ENCODE assay signal across 9 cellular contexts in genomic region chr16:1181715-1182671, GRCh38. TPM values are rescaled to one million over a fixed set of nuclear protein-coding genes. Genes with fewer than 3 reads are reported as not detected.
DNase-seq lines count a peak whose midpoint lies in the region; ATAC-seq and TF ChIP-seq lines count a peak whose summit lies in the region.
"Had no signal": no experiment of that assay in that cellular context is flagged by ENCODE, and none has a peak within 500 bp of the region (broad histone marks: within the 10 kb centered on the region; RNA-seq: fewer than 3 reads in every experiment).

No MANE protein-coding gene starts in this region.

- H3K4me3 ChIP-seq in RWPE2 (ENCODE audit: severe bottlenecking): no peak overlapping the region
- H3K4me3 ChIP-seq in foreskin fibroblast (ENCODE audit: low read depth in 1 of 2, low read length in 2 of 2): no peak overlapping the region
- H3K4me3 ChIP-seq in suprapubic skin: no peak overlapping the region

- H3K4me1 ChIP-seq in RWPE2 (ENCODE audit: insufficient read depth, poor library complexity, severe bottlenecking): no peaks in the 10 kb centered on the region
- no peaks in the 10 kb centered on the region for H3K4me1 ChIP-seq in suprapubic skin

- 62% methylated on average over 34 of the region's 44 CpGs for WGBS in suprapubic skin

- no peak overlapping the region for H3K27ac ChIP-seq in RWPE2 (ENCODE audit: poor library complexity, severe bottlenecking)
- H3K27ac ChIP-seq in suprapubic skin: no peak overlapping the region
- H3K27ac ChIP-seq: neutrophil had no signal

- H3K27me3 Mint-ChIP-seq in progenitor cell of endocrine pancreas: no peaks in the 10 kb centered on the region
- peaks cover 0 to 11% of the 10 kb centered on the region in 2 donors for H3K27me3 Mint-ChIP-seq in stimulated activated naive B cell treated with anti-CD40 and anti-IgM and Interleukin-4, amounts not matched to agents 10 μg/mL and 1 μg/mL and 100 μg/mL, for 72 hours

- no peaks in the 10 kb centered on the region for H3K9me3 Mint-ChIP-seq in progenitor cell of endocrine pancreas (ENCODE audit: low read depth)
- H3K9me3 Mint-ChIP-seq in stimulated activated naive B cell treated with anti-CD40 and anti-IgM and Interleukin-4, amounts not matched to agents 10 μg/mL and 1 μg/mL and 100 μg/mL, for 72 hours: no peaks in the 10 kb centered on the region

- H3K4me3 Mint-ChIP-seq in progenitor cell of endocrine pancreas (ENCODE audit: low read depth): no peak overlapping the region
- no peak overlapping the region for H3K4me3 Mint-ChIP-seq in stimulated activated naive B cell treated with anti-CD40 and anti-IgM and Interleukin-4, amounts not matched to agents 10 μg/mL and 1 μg/mL and 100 μg/mL, for 72 hours

- peaks cover 3% of the 10 kb centered on the region for H3K36me3 Mint-ChIP-seq in progenitor cell of endocrine pancreas (ENCODE audit: insufficient read depth)
- no peaks in the 10 kb centered on the region for H3K36me3 Mint-ChIP-seq in stimulated activated naive B cell treated with anti-CD40 and anti-IgM and Interleukin-4, amounts not matched to agents 10 μg/mL and 1 μg/mL and 100 μg/mL, for 72 hours

- ATAC-seq in RWPE2 (ENCODE audit: low read depth): peak; percentile 72
- no peak for ATAC-seq in stimulated activated naive B cell treated with anti-CD40 and anti-IgM and Interleukin-4, amounts not matched to agents 10 μg/mL and 1 μg/mL and 100 μg/mL, for 72 hours (replicated peaks)
- ATAC-seq in HG03571 (IDR thresholded peaks at IDR 0.05; ENCODE audit: unreplicated experiment): no peak

- DNase-seq in COR-L47 (lab: John Stamatoyannopoulos, UW): peak; percentile 79
- DNase-seq in RWPE2 (ENCODE audit: low spot score): no peak
- peak; percentile 42 to 78 for DNase-seq in foreskin fibroblast
- peak; percentile 39 for DNase-seq in progenitor cell of endocrine pancreas (ENCODE audit: low spot score, unreplicated experiment)
- DNase-seq in DMS 273 treated with DMSO at 0.1 percent for 48 hours (lab: John Stamatoyannopoulos, UW): no peak
- DNase-seq in stimulated activated naive B cell treated with anti-CD40 and anti-IgM and Interleukin-4, amounts not matched to agents 10 μg/mL and 1 μg/mL and 100 μg/mL, for 72 hours: no peak
- DNase-seq in suprapubic skin (ENCODE audit: low spot score in 2 of 2): no peak

- no peaks in the 10 kb centered on the region for H3K9me3 ChIP-seq in RWPE2 (ENCODE audit: severe bottlenecking)
- no peaks in the 10 kb centered on the region for H3K9me3 ChIP-seq in suprapubic skin
- H3K9me3 ChIP-seq: neutrophil had no signal

- H3K27ac Mint-ChIP-seq in progenitor cell of endocrine pancreas: peak overlapping the region; percentile 62
- no peak overlapping the region for H3K27ac Mint-ChIP-seq in stimulated activated naive B cell treated with anti-CD40 and anti-IgM and Interleukin-4, amounts not matched to agents 10 μg/mL and 1 μg/mL and 100 μg/mL, for 72 hours

- TF ChIP-seq CTCF in RWPE2 (IDR thresholded peaks at IDR 0.05; ENCODE audit: poor library complexity, severe bottlenecking) (no peak), foreskin fibroblast (IDR thresholded peaks at IDR 0.05; ENCODE audit: low read depth, low read length) (no peak), progenitor cell of endocrine pancreas (IDR thresholded peaks at IDR 0.05; ENCODE audit: unreplicated experiment) (no peak), suprapubic skin (IDR thresholded peaks at IDR 0.05) (no peak)

- no peaks in the 10 kb centered on the region for H3K27me3 ChIP-seq in RWPE2 (ENCODE audit: insufficient read depth, poor library complexity, severe bottlenecking)
- peaks cover 55% of the 10 kb centered on the region for H3K27me3 ChIP-seq in suprapubic skin

- peaks cover 5% of the 10 kb centered on the region for H3K4me1 Mint-ChIP-seq in progenitor cell of endocrine pancreas (ENCODE audit: low read depth)
- H3K4me1 Mint-ChIP-seq in stimulated activated naive B cell treated with anti-CD40 and anti-IgM and Interleukin-4, amounts not matched to agents 10 μg/mL and 1 μg/mL and 100 μg/mL, for 72 hours: no peaks in the 10 kb centered on the region

- H3K36me3 ChIP-seq in RWPE2 (ENCODE audit: low read depth) (no peaks in the 10 kb centered on the region), suprapubic skin (no peaks in the 10 kb centered on the region)
- H3K36me3 ChIP-seq: neutrophil had no signal

- TF ChIP-seq EP300 in suprapubic skin (IDR thresholded peaks at IDR 0.05): no peak

- no peak for TF ChIP-seq POLR2A in suprapubic skin (IDR thresholded peaks at IDR 0.05)

RNA-seq across cellular contexts. Expression of gene CACNA1H, which starts 29.1 kb away (rescaled TPM):
- total RNA-seq in progenitor cell of endocrine pancreas (42.3 and 42.8 TPM in 2 replicates), suprapubic skin (100 to 1,000 TPM in 1 of 4 donors, 10 to 100 TPM in 3; 19.4 to 167 (median 38.4) TPM)

RNA-seq across cellular contexts. Expression of gene TPSG1, which starts 43.1 kb away (rescaled TPM):
- total RNA-seq in progenitor cell of endocrine pancreas (not detected in 2 replicates), suprapubic skin (1 to 10 TPM in 1 of 4 donors, not detected in 3; 1.6 TPM)

RNA-seq across cellular contexts. Expression of gene TPSB2, which starts 48.0 kb away (rescaled TPM):
- not detected in 2 replicates for total RNA-seq in progenitor cell of endocrine pancreas
- total RNA-seq in suprapubic skin: 10 to 100 TPM; 13.0 to 36.9 (median 22.5) TPM

RNA-seq across cellular contexts. Expression of gene TPSAB1, which starts 58.5 kb away (rescaled TPM):
- total RNA-seq in progenitor cell of endocrine pancreas (not detected in 2 replicates), suprapubic skin (10 to 100 TPM in 3 of 4 donors, 1 to 10 TPM in 1; 6.0 to 36.8 (median 16.5) TPM)

Comparison
In these comparisons a context has a peak if more than half of its experiments do, and no peak if none do; other contexts are left out.
1. DNase-seq: peak in COR-L47 (single experiment), foreskin fibroblast (2 of 2) and progenitor cell of endocrine pancreas (single experiment); none in RWPE2 (single experiment), DMS 273 treated with DMSO at 0.1 percent for 48 hours (single experiment), stimulated activated naive B cell treated with anti-CD40 and anti-IgM and Interleukin-4, amounts not matched to agents 10 μg/mL and 1 μg/mL and 100 μg/mL, for 72 hours (single experiment) and suprapubic skin (0 of 2).
2. RNA of gene TPSB2, which starts 48.0 kb away (total RNA-seq): 13.0 to 36.9 TPM in suprapubic skin; not detected in progenitor cell of endocrine pancreas; every median in the first group is over 10 times any median in the second.